Comparison of ENCODE assay signal across 15 cellular contexts in the genomic region with DNA sequence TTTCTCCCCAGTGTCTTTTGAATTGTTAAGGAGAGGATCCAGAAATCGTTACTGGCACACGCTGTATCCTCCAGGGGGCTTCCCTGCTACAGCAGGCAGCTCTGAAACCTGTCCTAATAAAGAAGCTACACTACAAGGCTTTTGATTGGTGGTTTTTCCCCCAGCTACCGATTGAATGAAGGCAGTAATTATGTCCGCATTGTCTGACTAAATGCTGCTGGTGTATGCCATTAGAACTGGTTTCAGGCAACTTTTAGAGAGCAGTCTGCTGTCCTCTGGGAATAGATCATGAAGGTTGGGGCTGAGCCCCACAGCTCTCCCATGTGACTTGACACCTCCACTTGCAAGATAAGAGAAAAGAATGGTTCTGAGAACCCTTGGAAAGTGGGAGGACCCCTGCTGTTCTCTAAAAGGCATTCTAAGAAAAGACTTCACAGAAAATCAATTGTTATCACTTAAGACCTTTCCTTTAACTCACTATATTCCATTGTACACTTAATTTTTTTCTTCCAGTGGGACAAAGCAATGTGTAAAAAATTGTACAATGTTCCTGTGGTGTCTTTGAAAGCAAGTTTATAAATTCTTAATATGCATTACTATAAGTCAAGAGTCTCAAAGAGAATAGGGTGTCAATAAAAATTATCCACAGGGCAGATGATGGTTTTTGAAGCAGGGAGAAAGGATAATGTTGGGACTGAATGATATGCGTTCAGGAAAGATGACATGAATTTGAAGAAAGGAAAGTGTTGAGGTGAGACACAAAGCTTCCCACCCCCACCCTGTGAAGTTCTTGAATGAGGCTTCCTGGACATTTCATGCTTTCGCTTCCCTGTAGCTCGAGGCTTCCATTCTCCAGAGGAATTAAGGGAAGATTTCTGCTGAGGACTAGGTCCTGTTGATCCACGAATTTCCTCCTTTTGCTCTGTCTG. TPM values are rescaled to one million over a fixed set of nuclear protein-coding genes. Genes with fewer than 3 reads are reported as not detected.
DNase-seq lines count a peak whose midpoint lies in the region; ATAC-seq and TF ChIP-seq lines count a peak whose summit lies in the region.
"Had no signal": no experiment of that assay in that cellular context is flagged by ENCODE, and none has a peak within 500 bp of the region (broad histone marks: within the 10 kb centered on the region; RNA-seq: fewer than 3 reads in every experiment).

No MANE protein-coding gene starts in this region.

- TF ChIP-seq RAD21 in neural cell (conservative IDR thresholded peaks at IDR 0.05), result peak; percentile 71

- H3K9me3 ChIP-seq in neural cell (ENCODE audit: low read length), result no peaks in the 10 kb centered on the region

- in situ Hi-C loops in astrocyte of the spinal cord (cut with HindIII; ENCODE audit: low sequenced_read_pairs), result no loop called here

- no peaks in the 10 kb centered on the region for H3K9me2 ChIP-seq in neural cell (ENCODE audit: insufficient read depth, low read length)

- TF ChIP-seq EP300 in neural cell (conservative IDR thresholded peaks at IDR 0.05; ENCODE audit: poor library complexity, severe bottlenecking), result peak; percentile 80

- no peaks in the 10 kb centered on the region for H3K27me3 ChIP-seq in neural cell (ENCODE audit: insufficient read depth, low read depth, low read length)
- H3K27me3 ChIP-seq: heart left ventricle had no signal

- H2AFZ ChIP-seq in neural cell (ENCODE audit: low read depth, low read length), result no peak overlapping the region

- no peaks in the 10 kb centered on the region for H3K79me2 ChIP-seq in neural cell (replicated peaks; ENCODE audit: insufficient read depth, low read length)

- H4K20me1 ChIP-seq in neural cell (ENCODE audit: insufficient read depth), result no peaks in the 10 kb centered on the region

- ATAC-seq in HG03565 (IDR thresholded peaks at IDR 0.05; ENCODE audit: unreplicated experiment) (no peak), HG02981 (IDR thresholded peaks at IDR 0.05; ENCODE audit: unreplicated experiment) (no peak)
- ATAC-seq: activated CD8-positive, alpha-beta T cell treated with anti-CD3 and anti-CD28 coated beads, Interleukin-2, amount 10 ng/mL, durations not matched to agents 7 days and 5 days; activated naive CD4-positive, alpha-beta T cell treated with anti-CD3 and anti-CD28 coated beads, Interleukin-2, amount 50 U/mL, for 72 hours had no signal

- H3K4me3 ChIP-seq in astrocyte of the spinal cord (ENCODE audit: low read depth, low read length) (no peak overlapping the region), neural cell (ENCODE audit: low read length) (peak overlapping the region; percentile 45)
- H3K4me3 ChIP-seq: dorsolateral prefrontal cortex, heart left ventricle, smooth muscle cell had no signal

- no peaks in the 10 kb centered on the region for H3K36me3 ChIP-seq in neural cell (ENCODE audit: insufficient read depth, low read length)
- H3K36me3 ChIP-seq: heart left ventricle had no signal

- peak; percentile 14 for TF ChIP-seq CTCF in astrocyte of the spinal cord (IDR thresholded peaks at IDR 0.05; ENCODE audit: low read depth, low read length)
- TF ChIP-seq CTCF in neural cell (IDR thresholded peaks at IDR 0.05; ENCODE audit: poor library complexity, severe bottlenecking), result peak; percentile 69

- DNase-seq in DMS 273 (lab: John Stamatoyannopoulos, UW; ENCODE audit: unreplicated experiment) (peak; percentile 37), DMS 273 treated with DMSO at 0.1 percent for 48 hours (lab: John Stamatoyannopoulos, UW) (no peak), NCI-H187 (lab: John Stamatoyannopoulos, UW) (peak; percentile 5 to 6), astrocyte of the spinal cord (ENCODE audit: low read depth, low spot score) (no peak), SW 1271 (lab: John Stamatoyannopoulos, UW) (no peak)
- DNase-seq: activated CD8-positive, alpha-beta T cell treated with anti-CD3 and anti-CD28 coated beads, Interleukin-2, amount 10 ng/mL, durations not matched to agents 7 days and 5 days; Calu3; dorsolateral prefrontal cortex had no signal

- peak overlapping the region; percentile 86 for H3K27ac ChIP-seq in neural cell (ENCODE audit: low read length)
- H3K27ac ChIP-seq: 22Rv1, dorsolateral prefrontal cortex, heart left ventricle had no signal

- peak overlapping the region; percentile 66 for H3K4me2 ChIP-seq in neural cell (ENCODE audit: low read length)
- H3K4me2 ChIP-seq: smooth muscle cell had no signal

- peak overlapping the region; percentile 46 for H3K9ac ChIP-seq in neural cell (ENCODE audit: low read length)

- peaks cover 8% of the 10 kb centered on the region for H3F3A ChIP-seq in neural cell (ENCODE audit: insufficient read depth, low read length, poor library complexity, severe bottlenecking)

TF ChIP-seq in neural cell, 6 proteins besides CTCF, POLR2A, EP300 and RAD21:
- TF ChIP-seq EZH2 (IDR thresholded peaks at IDR 0.05; ENCODE audit: borderline replicate concordance, insufficient read depth, low read length, poor library complexity, severe bottlenecking) (no peak), POLR2AphosphoS5 (IDR thresholded peaks at IDR 0.05) (peak; percentile 71), SMC3 (conservative IDR thresholded peaks at IDR 0.05; ENCODE audit: poor library complexity) (peak; percentile 71)
- TF ChIP-seq, protein P1, sequence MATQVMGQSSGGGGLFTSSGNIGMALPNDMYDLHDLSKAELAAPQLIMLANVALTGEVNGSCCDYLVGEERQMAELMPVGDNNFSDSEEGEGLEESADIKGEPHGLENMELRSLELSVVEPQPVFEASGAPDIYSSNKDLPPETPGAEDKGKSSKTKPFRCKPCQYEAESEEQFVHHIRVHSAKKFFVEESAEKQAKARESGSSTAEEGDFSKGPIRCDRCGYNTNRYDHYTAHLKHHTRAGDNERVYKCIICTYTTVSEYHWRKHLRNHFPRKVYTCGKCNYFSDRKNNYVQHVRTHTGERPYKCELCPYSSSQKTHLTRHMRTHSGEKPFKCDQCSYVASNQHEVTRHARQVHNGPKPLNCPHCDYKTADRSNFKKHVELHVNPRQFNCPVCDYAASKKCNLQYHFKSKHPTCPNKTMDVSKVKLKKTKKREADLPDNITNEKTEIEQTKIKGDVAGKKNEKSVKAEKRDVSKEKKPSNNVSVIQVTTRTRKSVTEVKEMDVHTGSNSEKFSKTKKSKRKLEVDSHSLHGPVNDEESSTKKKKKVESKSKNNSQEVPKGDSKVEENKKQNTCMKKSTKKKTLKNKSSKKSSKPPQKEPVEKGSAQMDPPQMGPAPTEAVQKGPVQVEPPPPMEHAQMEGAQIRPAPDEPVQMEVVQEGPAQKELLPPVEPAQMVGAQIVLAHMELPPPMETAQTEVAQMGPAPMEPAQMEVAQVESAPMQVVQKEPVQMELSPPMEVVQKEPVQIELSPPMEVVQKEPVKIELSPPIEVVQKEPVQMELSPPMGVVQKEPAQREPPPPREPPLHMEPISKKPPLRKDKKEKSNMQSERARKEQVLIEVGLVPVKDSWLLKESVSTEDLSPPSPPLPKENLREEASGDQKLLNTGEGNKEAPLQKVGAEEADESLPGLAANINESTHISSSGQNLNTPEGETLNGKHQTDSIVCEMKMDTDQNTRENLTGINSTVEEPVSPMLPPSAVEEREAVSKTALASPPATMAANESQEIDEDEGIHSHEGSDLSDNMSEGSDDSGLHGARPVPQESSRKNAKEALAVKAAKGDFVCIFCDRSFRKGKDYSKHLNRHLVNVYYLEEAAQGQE (IDR thresholded peaks at IDR 0.05; ENCODE audit: borderline replicate concordance), result peak; percentile 60

RNA-seq across cellular contexts. Expression of a gene that starts 53.0 kb away (rescaled TPM):
- polyA plus RNA-seq in neural cell, result 0.20 TPM in 1 of 2 replicates, not detected in the other
- not detected in 2 replicates for polyA minus RNA-seq in neural cell
- polyA plus RNA-seq: heart left ventricle, smooth muscle cell had no signal

Comparison
In these comparisons a context has a peak if more than half of its experiments do, and no peak if none do; other contexts are left out.
1. DNase-seq: peak in DMS 273 (single experiment) and NCI-H187 (2 of 2); none in DMS 273 treated with DMSO at 0.1 percent for 48 hours (single experiment), astrocyte of the spinal cord (single experiment) and SW 1271 (0 of 2).